2 cellular contexts compared by ENCODE assay signal in the genomic region with DNA sequence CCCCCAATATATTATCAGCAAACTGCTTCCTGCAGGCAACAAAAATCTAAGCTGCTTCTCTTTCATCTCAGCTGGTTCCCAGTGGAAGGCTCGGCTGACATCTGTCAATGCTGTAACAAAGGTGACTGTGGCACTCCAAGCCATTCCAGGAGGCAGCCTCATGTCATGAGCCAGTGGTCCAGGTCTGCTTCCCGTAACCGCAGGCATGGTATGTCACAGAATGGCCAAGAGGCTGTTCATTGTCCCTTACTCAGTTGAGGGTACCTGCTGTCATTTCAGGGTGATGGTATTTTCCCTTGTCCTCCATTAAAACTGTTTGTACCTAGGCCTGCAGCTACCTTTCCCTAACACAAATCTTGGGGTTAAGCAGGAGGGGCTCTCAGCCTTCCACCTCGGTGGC. TPM values are rescaled to one million over a fixed set of nuclear protein-coding genes. Genes with fewer than 3 reads are reported as not detected.
"Had no signal": no experiment of that assay in that cellular context is flagged by ENCODE, and none has a peak within 500 bp of the region (broad histone marks: within the 10 kb centered on the region; RNA-seq: fewer than 3 reads in every experiment).

No MANE protein-coding gene starts in this region.

RNA-seq across cellular contexts. Expression of gene ZP3, which starts 15.7 kb away (rescaled TPM):
- total RNA-seq: lower lobe of right lung had no signal

RNA-seq across cellular contexts. Expression of gene SSC4D, which starts 30.9 kb away (rescaled TPM):
- total RNA-seq: naive thymus-derived CD8-positive, alpha-beta T cell had no signal
